ENCODE assay signal across 24 cellular contexts in the genomic region with DNA sequence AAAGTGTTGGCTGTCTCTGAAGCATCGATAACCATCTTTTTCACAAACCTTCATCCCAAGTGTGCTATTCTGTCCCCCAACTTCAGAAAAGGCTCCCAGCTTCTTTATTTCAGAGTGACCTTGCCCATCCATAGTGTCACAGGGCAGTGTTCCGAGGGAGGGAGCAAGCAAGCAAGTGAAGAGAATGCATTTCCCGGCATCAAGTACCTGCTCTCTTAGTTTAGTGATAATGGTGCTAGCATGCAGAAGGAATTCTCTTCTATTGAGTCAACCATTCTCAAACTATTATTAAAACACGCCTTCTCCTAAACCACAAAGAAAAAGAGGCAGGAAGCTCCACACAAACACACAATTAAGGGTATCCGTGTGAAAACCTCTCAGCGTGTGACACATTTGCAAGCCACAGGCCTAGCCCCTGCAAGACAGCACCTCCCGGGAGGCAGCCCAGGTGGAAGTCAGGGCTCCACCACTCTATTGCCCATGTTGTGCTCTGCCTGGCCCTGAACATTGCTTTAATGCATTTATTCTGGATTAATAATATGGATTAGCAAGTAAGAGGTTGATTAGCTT.
"Had no signal": no experiment of that assay in that cellular context is flagged by ENCODE, and none has a peak within 500 bp of the region (broad histone marks: within the 10 kb centered on the region; RNA-seq: fewer than 3 reads in every experiment).

No MANE protein-coding gene starts in this region.

- H3K4me3 ChIP-seq: ovary, prostate gland, upper lobe of left lung had no signal

- H3K27ac ChIP-seq: brain microvascular endothelial cell, neutrophil, ovary, prostate gland, upper lobe of left lung had no signal

- H3K27ac Mint-ChIP-seq: activated B cell treated with CpG ODN at 0.5 μM for 24 hours; activated CD4-positive, alpha-beta T cell treated with anti-CD3 and anti-CD28 coated beads for 36 hours; activated naive CD4-positive, alpha-beta T cell treated with anti-CD3 and anti-CD28 coated beads, Interleukin-2, amount 50 U/mL, for 72 hours; activated T-cell treated with anti-CD3 and anti-CD28 coated beads, Interleukin-2, amount 50 U/mL, for 24 hours; activated T-helper 17 cell treated with anti-CD3 and anti-CD28 coated beads, Interleukin-2, amount 50 U/mL, for 72 hours; dendritic cell treated with granulocyte-macrophage colony-stimulating factor and Interleukin-4, amounts not matched to agents 40 ng/mL and 50 ng/mL, for 4 days; nephron had no signal

- DNase-seq: activated B cell treated with CpG ODN at 0.5 μM for 24 hours; activated CD4-positive, alpha-beta T cell treated with anti-CD3 and anti-CD28 coated beads for 36 hours; activated CD4-positive, alpha-beta T cell treated with anti-CD3 and anti-CD28 coated beads, Interleukin-2, amount 50 U/mL, for 4 hours; activated CD8-positive, alpha-beta memory T cell treated with anti-CD3 and anti-CD28 coated beads for 24 hours; activated CD8-positive, alpha-beta memory T cell treated with anti-CD3 and anti-CD28 coated beads, Interleukin-2, amount 50 U/mL, for 4 hours; activated T-cell treated with anti-CD3 and anti-CD28 coated beads, Interleukin-2, amount 50 U/mL, for 24 hours; aorta; brain microvascular endothelial cell; caudate nucleus; effector CD4-positive, alpha-beta T cell; foreskin melanocyte; islet precursor cell; left cardiac atrium; ovary; stimulated activated CD4-positive, alpha-beta T cell treated with anti-CD3 and anti-CD28 coated beads, Interleukin-4, amount 100 ng/mL, for 1 hour; stimulated activated naive CD4-positive, alpha-beta T cell; T1000; upper lobe of left lung had no signal

- H3K4me1 Mint-ChIP-seq: activated B cell treated with CpG ODN at 0.5 μM for 24 hours; activated CD4-positive, alpha-beta T cell treated with anti-CD3 and anti-CD28 coated beads for 36 hours; activated T-helper 17 cell treated with anti-CD3 and anti-CD28 coated beads, Interleukin-2, amount 50 U/mL, for 72 hours; nephron had no signal

- H3K9me3 ChIP-seq: neutrophil, ovary, prostate gland, upper lobe of left lung had no signal

- H3K9me3 Mint-ChIP-seq: activated B cell treated with CpG ODN at 0.5 μM for 24 hours; activated naive CD4-positive, alpha-beta T cell treated with anti-CD3 and anti-CD28 coated beads, Interleukin-2, amount 50 U/mL, for 72 hours; activated T-cell treated with anti-CD3 and anti-CD28 coated beads, Interleukin-2, amount 50 U/mL, for 24 hours; activated T-helper 17 cell treated with anti-CD3 and anti-CD28 coated beads, Interleukin-2, amount 50 U/mL, for 72 hours; dendritic cell treated with granulocyte-macrophage colony-stimulating factor and Interleukin-4, amounts not matched to agents 40 ng/mL and 50 ng/mL, for 4 days; nephron had no signal

- ATAC-seq: activated CD4-positive, alpha-beta T cell treated with anti-CD3 and anti-CD28 coated beads for 36 hours; activated naive CD4-positive, alpha-beta T cell treated with anti-CD3 and anti-CD28 coated beads, Interleukin-2, amount 50 U/mL, for 72 hours; activated T-helper 17 cell treated with anti-CD3 and anti-CD28 coated beads, Interleukin-2, amount 50 U/mL, for 72 hours; left cardiac atrium had no signal

- H3K4me3 Mint-ChIP-seq: activated B cell treated with CpG ODN at 0.5 μM for 24 hours; activated CD4-positive, alpha-beta T cell treated with anti-CD3 and anti-CD28 coated beads for 36 hours; activated T-cell treated with anti-CD3 and anti-CD28 coated beads, Interleukin-2, amount 50 U/mL, for 24 hours; activated T-helper 17 cell treated with anti-CD3 and anti-CD28 coated beads, Interleukin-2, amount 50 U/mL, for 72 hours; dendritic cell treated with granulocyte-macrophage colony-stimulating factor and Interleukin-4, amounts not matched to agents 40 ng/mL and 50 ng/mL, for 4 days; nephron had no signal

- H3K36me3 ChIP-seq: brain microvascular endothelial cell, neutrophil, ovary, prostate gland, upper lobe of left lung had no signal

- H3K4me1 ChIP-seq: prostate gland, upper lobe of left lung had no signal

- H3K36me3 Mint-ChIP-seq: activated naive CD4-positive, alpha-beta T cell treated with anti-CD3 and anti-CD28 coated beads, Interleukin-2, amount 50 U/mL, for 72 hours had no signal

- H3K27me3 ChIP-seq: brain microvascular endothelial cell, ovary, upper lobe of left lung had no signal
